10 cellular contexts compared by ENCODE assay signal in the genomic region with DNA sequence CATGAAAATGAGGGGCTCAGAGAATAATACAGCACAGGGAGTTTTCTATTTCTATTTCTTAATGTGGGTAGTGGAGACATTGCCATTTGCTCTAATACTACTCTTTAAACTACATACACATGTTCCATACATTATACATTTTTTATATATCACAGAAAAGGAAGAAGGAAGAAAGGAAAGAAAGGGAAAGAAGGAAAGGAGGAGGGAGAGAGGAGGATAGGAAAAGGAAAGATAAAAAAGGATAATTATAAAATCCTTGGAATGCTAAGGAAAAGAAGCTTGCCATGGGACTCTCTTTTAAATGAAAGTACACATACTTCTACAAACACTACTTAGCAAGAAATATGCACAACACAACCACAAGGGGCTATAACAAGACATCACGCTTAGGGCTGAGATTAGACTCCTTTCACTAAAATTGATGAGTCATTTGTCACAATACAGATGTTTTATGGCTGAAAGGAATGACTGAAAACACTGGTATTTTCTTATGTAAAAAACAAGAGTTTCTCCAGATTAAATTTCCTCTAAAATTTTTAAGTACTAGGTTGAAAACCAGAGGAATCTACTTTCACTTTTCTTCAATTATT.
A peak's percentile ranks its signal among the peaks of the same experiment; 100 is the strongest.
DNase-seq lines count a peak whose midpoint lies in the region; ATAC-seq and TF ChIP-seq lines count a peak whose summit lies in the region.
"Had no signal": no experiment of that assay in that cellular context is flagged by ENCODE, and none has a peak within 500 bp of the region (broad histone marks: within the 10 kb centered on the region; RNA-seq: fewer than 3 reads in every experiment).

No MANE protein-coding gene starts in this region.

- no peaks in the 10 kb centered on the region for H3K36me3 Mint-ChIP-seq in activated T-cell treated with anti-CD3 and anti-CD28 coated beads, Interleukin-2, amount 50 U/mL, for 72 hours (ENCODE audit: insufficient read depth in 2 of 2)
- H3K36me3 Mint-ChIP-seq in Calu3 (ENCODE audit: insufficient read depth, unreplicated experiment) = no peaks in the 10 kb centered on the region

- intact Hi-C loops in Calu3 (cut with micrococcal nuclease; ENCODE audit: unreplicated experiment) = no loop called here

- CTCF ChIA-PET in Calu3 (lab: Charles Lee) = interaction anchor here (0.6 kb wide), 1 partner anchor 12 kb away, joined by 4 read pairs; no protein-coding TSS in a partner anchor

- TF ChIP-seq CTCF in epithelial cell of proximal tubule (conservative IDR thresholded peaks at IDR 0.05; ENCODE audit: low read depth, low read length) (peak; percentile 18), Calu3 (IDR thresholded peaks at IDR 0.05; ENCODE audit: unreplicated experiment) (no peak)

- H3K27ac Mint-ChIP-seq in activated T-cell treated with anti-CD3 and anti-CD28 coated beads, Interleukin-2, amount 50 U/mL, for 72 hours = peak overlapping the region; percentile 56
- no peak overlapping the region for H3K27ac Mint-ChIP-seq in Calu3 (ENCODE audit: unreplicated experiment)

- DNase-seq in activated T-cell treated with anti-CD3 and anti-CD28 coated beads, Interleukin-2, amount 50 U/mL, for 72 hours = no peak
- no peak for DNase-seq in activated T-cell treated with anti-CD3 and anti-CD28 coated beads, Interleukin-2, amount 50 U/mL, for 1 hour
- DNase-seq in OCI-M1 (lab: John Stamatoyannopoulos, UW) (peak; percentile 87), epithelial cell of proximal tubule (ENCODE audit: low read depth) (peak; percentile 0), stromal cell of bone marrow (ENCODE audit: low read depth) (peak; percentile 73), Calu3 (no peak), NCI-H1436 treated with DMSO at 0.1 percent for 48 hours (lab: John Stamatoyannopoulos, UW) (no peak)
- DNase-seq: activated T-cell treated with anti-CD3 and anti-CD28 coated beads, Interleukin-2, amount 50 U/mL, for 4 hours had no signal

- peak in 1 of 2 donors; percentile 42 for ATAC-seq in activated T-cell treated with anti-CD3 and anti-CD28 coated beads, Interleukin-2, amount 50 U/mL, for 72 hours (replicated peaks in 1 of 2)
- ATAC-seq in HG02981 (IDR thresholded peaks at IDR 0.05; ENCODE audit: unreplicated experiment) = no peak
- ATAC-seq: activated T-cell treated with anti-CD3 and anti-CD28 coated beads, Interleukin-2, amount 50 U/mL, for 4 hours had no signal

- no peaks in the 10 kb centered on the region for H3K4me1 Mint-ChIP-seq in activated T-cell treated with anti-CD3 and anti-CD28 coated beads, Interleukin-2, amount 50 U/mL, for 72 hours (ENCODE audit: low read depth)
- H3K4me1 Mint-ChIP-seq in Calu3 (ENCODE audit: low read depth, unreplicated experiment) = peaks cover 9% of the 10 kb centered on the region

- no peaks in the 10 kb centered on the region for H3K27me3 Mint-ChIP-seq in activated T-cell treated with anti-CD3 and anti-CD28 coated beads, Interleukin-2, amount 50 U/mL, for 72 hours (ENCODE audit: low read depth)
- H3K27me3 Mint-ChIP-seq in Calu3 (ENCODE audit: unreplicated experiment) = no peaks in the 10 kb centered on the region

- no TSS peak for BruUV-seq in Calu3 (replicated peaks; lab: Mats Ljungman, UMichigan)

- peaks cover 0 to 1% of the 10 kb centered on the region in 2 donors for H3K9me3 Mint-ChIP-seq in activated T-cell treated with anti-CD3 and anti-CD28 coated beads, Interleukin-2, amount 50 U/mL, for 72 hours
- H3K9me3 Mint-ChIP-seq in Calu3 (ENCODE audit: low read depth, unreplicated experiment) = no peaks in the 10 kb centered on the region
- H3K9me3 Mint-ChIP-seq: activated T-cell treated with anti-CD3 and anti-CD28 coated beads, Interleukin-2, amount 50 U/mL, for 4 hours had no signal

- H3K4me3 Mint-ChIP-seq in activated T-cell treated with anti-CD3 and anti-CD28 coated beads, Interleukin-2, amount 50 U/mL, for 72 hours = no peak overlapping the region
- no peak overlapping the region for H3K4me3 Mint-ChIP-seq in Calu3 (ENCODE audit: low read depth, unreplicated experiment)
- H3K4me3 Mint-ChIP-seq: activated T-cell treated with anti-CD3 and anti-CD28 coated beads, Interleukin-2, amount 50 U/mL, for 4 hours had no signal

- H3K4me3 ChIP-seq in epithelial cell of proximal tubule (ENCODE audit: low read depth, low read length) = no peak overlapping the region
- H3K4me3 ChIP-seq: BLaER1 had no signal

Comparison
In these comparisons a context has a peak if more than half of its experiments do, and no peak if none do; other contexts are left out.
1. DNase-seq: peak in OCI-M1 (single experiment), epithelial cell of proximal tubule (single experiment) and stromal cell of bone marrow (single experiment); none in activated T-cell treated with anti-CD3 and anti-CD28 coated beads, Interleukin-2, amount 50 U/mL, for 72 hours (0 of 2), activated T-cell treated with anti-CD3 and anti-CD28 coated beads, Interleukin-2, amount 50 U/mL, for 1 hour (single experiment), Calu3 (single experiment) and NCI-H1436 treated with DMSO at 0.1 percent for 48 hours (single experiment).